Comparison of ENCODE assay signal across 28 cellular contexts in the genomic region with DNA sequence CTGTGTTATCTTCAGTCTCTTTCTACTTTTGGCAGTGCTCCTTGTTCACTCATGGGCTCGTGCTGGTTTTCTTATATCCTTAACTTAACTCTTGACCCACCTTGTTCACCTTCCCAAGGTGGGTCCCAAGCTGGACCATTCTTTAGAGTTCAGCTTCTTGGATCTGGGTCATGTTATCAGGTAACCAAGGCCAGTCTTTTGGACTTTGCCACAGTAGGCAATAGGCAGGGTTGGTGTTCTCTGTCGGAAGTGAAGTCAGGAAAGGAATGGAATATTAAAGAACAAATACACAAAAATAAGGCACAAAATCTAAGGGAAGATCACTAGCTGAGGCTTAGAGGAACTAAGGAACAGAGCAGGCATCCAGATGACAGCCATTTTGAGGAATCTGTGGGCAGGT.
"Had no signal": no experiment of that assay in that cellular context is flagged by ENCODE, and none has a peak within 500 bp of the region (broad histone marks: within the 10 kb centered on the region; RNA-seq: fewer than 3 reads in every experiment).

No MANE protein-coding gene starts in this region.

- H3K4me1 Mint-ChIP-seq: naive thymus-derived CD4-positive, alpha-beta T cell; stimulated activated naive CD8-positive, alpha-beta T cell treated with anti-CD3 and anti-CD28 coated beads, Interleukin-15, amount 100 ng/mL, for 72 hours had no signal

- H3K4me2 ChIP-seq: hepatocyte had no signal

- DNase-seq: dermis blood vessel endothelial cell; effector memory CD4-positive, alpha-beta T cell; foreskin keratinocyte; heart left ventricle; kidney; left ventricle myocardium inferior; lower lobe of right lung; midbrain; naive thymus-derived CD4-positive, alpha-beta T cell; nephron progenitor cell; nucleus accumbens; ovary; posterior cingulate gyrus; psoas muscle; right cardiac atrium; stimulated activated CD4-positive, alpha-beta T cell treated with anti-CD3 and anti-CD28 coated beads, Interleukin-12 subunit alpha, Interleukin-12 subunit beta, amount 100 ng/mL, for 4 hours; stimulated activated CD4-positive, alpha-beta T cell treated with anti-CD3 and anti-CD28 coated beads, Interleukin-1b, Interleukin-23, amount 100 ng/mL, for 48 hours; stimulated activated CD4-positive, alpha-beta T cell treated with anti-CD3 and anti-CD28 coated beads, Interleukin-4, amount 100 ng/mL, for 1 hour; stimulated activated CD8-positive, alpha-beta memory T cell treated with anti-CD3 and anti-CD28 coated beads, Interleukin-4, amount 100 ng/mL, for 48 hours; stimulated activated naive CD8-positive, alpha-beta T cell treated with anti-CD3 and anti-CD28 coated beads, Interleukin-15, amount 100 ng/mL, for 72 hours; trophoblast cell had no signal

- H3K9me3 ChIP-seq: esophagus muscularis mucosa, gastroesophageal sphincter, heart left ventricle, left ventricle myocardium inferior, lower lobe of right lung, ovary, psoas muscle, suprapubic skin, vagina had no signal

- H3K27ac Mint-ChIP-seq: naive thymus-derived CD4-positive, alpha-beta T cell; nephron progenitor cell; stimulated activated naive CD8-positive, alpha-beta T cell treated with anti-CD3 and anti-CD28 coated beads, Interleukin-15, amount 100 ng/mL, for 72 hours had no signal

- H3K36me3 Mint-ChIP-seq: naive thymus-derived CD4-positive, alpha-beta T cell had no signal

- H3K4me3 ChIP-seq: coronary artery, esophagus muscularis mucosa, gastroesophageal sphincter, heart left ventricle, hepatocyte, left ventricle myocardium inferior, lower lobe of right lung, ovary, psoas muscle, skin epidermis, suprapubic skin, vagina had no signal

- H3K36me3 ChIP-seq: esophagus muscularis mucosa, gastroesophageal sphincter, heart left ventricle, left ventricle myocardium inferior, lower lobe of right lung, ovary, suprapubic skin, vagina had no signal

- H3K79me2 ChIP-seq: hepatocyte had no signal

- H3K4me1 ChIP-seq: esophagus muscularis mucosa, foreskin keratinocyte, gastroesophageal sphincter, lower lobe of right lung, psoas muscle, suprapubic skin, vagina had no signal

- H3K4me3 Mint-ChIP-seq: naive thymus-derived CD4-positive, alpha-beta T cell; nephron progenitor cell; stimulated activated naive CD8-positive, alpha-beta T cell treated with anti-CD3 and anti-CD28 coated beads, Interleukin-15, amount 100 ng/mL, for 72 hours had no signal

- H3K27me3 Mint-ChIP-seq: naive thymus-derived CD4-positive, alpha-beta T cell; stimulated activated naive CD8-positive, alpha-beta T cell treated with anti-CD3 and anti-CD28 coated beads, Interleukin-15, amount 100 ng/mL, for 72 hours had no signal

- H3K27ac ChIP-seq: coronary artery, esophagus muscularis mucosa, foreskin keratinocyte, gastroesophageal sphincter, heart left ventricle, hepatocyte, left ventricle myocardium inferior, lower lobe of right lung, ovary, psoas muscle, suprapubic skin, vagina had no signal

- ATAC-seq: foreskin keratinocyte; gastroesophageal sphincter; heart left ventricle; naive thymus-derived CD4-positive, alpha-beta T cell; psoas muscle; right cardiac atrium; stimulated activated naive CD8-positive, alpha-beta T cell treated with anti-CD3 and anti-CD28 coated beads, Interleukin-15, amount 100 ng/mL, for 72 hours had no signal

- H2AFZ ChIP-seq: hepatocyte had no signal

- H3K9me3 Mint-ChIP-seq: nephron progenitor cell had no signal

- H3K27me3 ChIP-seq: esophagus muscularis mucosa, foreskin keratinocyte, gastroesophageal sphincter, heart left ventricle, hepatocyte, ovary, suprapubic skin, vagina had no signal
